ENCODE assay signal across 23 cellular contexts in the genomic region with DNA sequence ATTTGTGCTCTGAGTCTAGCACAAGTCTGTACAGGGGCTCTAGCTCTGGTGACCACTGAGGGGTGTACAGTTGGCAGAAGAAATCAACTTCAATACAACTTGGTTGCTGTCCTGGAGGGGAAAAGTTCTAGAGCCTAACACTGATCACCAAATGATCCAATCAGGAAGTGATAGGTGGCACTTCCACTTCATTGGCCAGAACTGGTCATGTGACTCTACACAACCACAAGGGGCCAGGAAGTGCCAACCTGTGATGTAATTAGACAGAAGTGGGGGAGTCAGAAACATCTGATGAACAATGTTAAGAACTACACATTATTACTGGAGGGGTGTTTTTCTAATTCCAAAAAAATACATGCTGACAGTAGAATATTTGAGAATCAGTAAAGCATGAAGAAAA.
DNase-seq lines count a peak whose midpoint lies in the region; ATAC-seq, FAIRE-seq and TF ChIP-seq lines count a peak whose summit lies in the region.
"Had no signal": no experiment of that assay in that cellular context is flagged by ENCODE, and none has a peak within 500 bp of the region (broad histone marks: within the 10 kb centered on the region; RNA-seq: fewer than 3 reads in every experiment).

No MANE protein-coding gene starts in this region.

- no peak for DNase-seq in HepG2 (ENCODE audit: low spot score)
- DNase-seq in right lobe of liver, result no peak
- DNase-seq in NAMALWA (ENCODE audit: low spot score), result peak; percentile 73
- peak; percentile 40 for DNase-seq in activated CD8-positive, alpha-beta T cell treated with anti-CD3 and anti-CD28 coated beads for 36 hours
- no peak for DNase-seq in stomach
- no peak for DNase-seq in NCI-H2227 treated with DMSO at 0.1 percent for 48 hours (lab: John Stamatoyannopoulos, UW)
- no peak for DNase-seq in GM23338 (ENCODE audit: low spot score)
- DNase-seq: CD4-positive, alpha-beta memory T cell; DMS153; GOT3; KG1; NCI-H1092 treated with DMSO at 0.1 percent for 48 hours; NCI-H146; NCI-H2029 treated with DMSO at 0.1 percent for 48 hours; NCI-H2171 treated with DMSO at 0.1 percent for 48 hours; NK-92 treated with Interleukin-12 subunit alpha and Interleukin-12 subunit beta, amount 100 ng/mL, for 24 hours; PC-3; SIG-M5 had no signal

- H4K20me1 ChIP-seq in HepG2 (ENCODE audit: insufficient read depth, low read length) (no peaks in the 10 kb centered on the region), GM23338 (replicated peaks; ENCODE audit: insufficient read depth) (no peaks in the 10 kb centered on the region)
- H4K20me1 ChIP-seq: BLaER1 had no signal

- no peak for TF ChIP-seq RAD21 in HepG2 (CRISPR knock-in tag; IDR thresholded peaks at IDR 0.05)

- H3K4me2 ChIP-seq in HepG2 (ENCODE audit: low read depth, low read length) (no peak overlapping the region), GM23338 (no peak overlapping the region)
- H3K4me2 ChIP-seq: BLaER1 had no signal

- H3K4me1 Mint-ChIP-seq in activated CD8-positive, alpha-beta T cell treated with anti-CD3 and anti-CD28 coated beads for 36 hours (ENCODE audit: low read depth), result peaks cover 3% of the 10 kb centered on the region
- no peaks in the 10 kb centered on the region for H3K4me1 Mint-ChIP-seq in GM23338

- H3K27me3 Mint-ChIP-seq in activated CD8-positive, alpha-beta T cell treated with anti-CD3 and anti-CD28 coated beads for 36 hours, result peaks cover 5% of the 10 kb centered on the region
- peaks cover 4% of the 10 kb centered on the region for H3K27me3 Mint-ChIP-seq in GM23338 (ENCODE audit: insufficient read depth, low read depth, poor library complexity)

- FAIRE-seq in HepG2 (lab: Jason Lieb, UNC), result no peak
- FAIRE-seq: GM12891, GM18507 had no signal

- H3K27ac Mint-ChIP-seq in activated CD8-positive, alpha-beta T cell treated with anti-CD3 and anti-CD28 coated beads for 36 hours, result no peak overlapping the region
- no peak overlapping the region for H3K27ac Mint-ChIP-seq in GM23338

- BruUV-seq in HepG2 (replicated peaks; lab: Mats Ljungman, UMichigan), result no TSS peak

- H3K4me1 ChIP-seq in HepG2 (ENCODE audit: insufficient read depth, low read length), result no peaks in the 10 kb centered on the region
- H3K4me1 ChIP-seq in right lobe of liver, result no peaks in the 10 kb centered on the region
- H3K4me1 ChIP-seq in stomach, result no peaks in the 10 kb centered on the region
- no peaks in the 10 kb centered on the region for H3K4me1 ChIP-seq in GM23338 (ENCODE audit: insufficient read depth)
- H3K4me1 ChIP-seq: BLaER1 had no signal

- no peak overlapping the region for H3K4me3 Mint-ChIP-seq in activated CD8-positive, alpha-beta T cell treated with anti-CD3 and anti-CD28 coated beads for 36 hours
- no peak overlapping the region for H3K4me3 Mint-ChIP-seq in GM23338
- H3K4me3 Mint-ChIP-seq: CD4-positive, alpha-beta memory T cell had no signal

- no peak for TF ChIP-seq EP300 in HepG2 (IDR thresholded peaks at IDR 0.05; ENCODE audit: low read depth in 2 of 2, low read length in 2 of 2)
- TF ChIP-seq EP300 in HepG2 (CRISPR knock-in tag; IDR thresholded peaks at IDR 0.05; ENCODE audit: borderline replicate concordance), result no peak
- TF ChIP-seq EP300 in stomach (IDR thresholded peaks at IDR 0.05), result no peak

- no peak overlapping the region for H3K27ac ChIP-seq in HepG2 (ENCODE audit: extremely low read length, insufficient read depth, low read length)
- no peak overlapping the region for H3K27ac ChIP-seq in right lobe of liver
- no peak overlapping the region for H3K27ac ChIP-seq in stomach
- no peak overlapping the region for H3K27ac ChIP-seq in GM23338 (ENCODE audit: low read depth)
- H3K27ac ChIP-seq: BLaER1, RWPE1 had no signal

- H3K27me3 ChIP-seq in HepG2 (ENCODE audit: control insufficient read depth in 1 of 2, insufficient read depth in 2 of 2, low read length in 2 of 2) (no peaks in the 10 kb centered on the region), right lobe of liver (no peaks in the 10 kb centered on the region), stomach (peaks cover 0 to 7% (median 0%) of the 10 kb centered on the region in 3 donors), GM23338 (ENCODE audit: insufficient read depth) (no peaks in the 10 kb centered on the region)
- H3K27me3 ChIP-seq: BLaER1 had no signal

- H3K9ac ChIP-seq in HepG2 (ENCODE audit: insufficient read depth, low read depth, low read length), result no peak overlapping the region
- H3K9ac ChIP-seq: BLaER1 had no signal

- intact Hi-C loops in HepG2 (cut with micrococcal nuclease; ENCODE audit: unreplicated experiment), result no loop called here
- intact Hi-C loops in right lobe of liver (cut with DNase I), result no loop called here
- intact Hi-C loops in activated CD8-positive, alpha-beta T cell treated with anti-CD3 and anti-CD28 coated beads for 36 hours (cut with micrococcal nuclease), result no loop called here
- intact Hi-C loops in stomach (cut with DNase I; ENCODE audit: low total_unique reads), result no loop called here

- H3K36me3 ChIP-seq in HepG2 (replicated peaks in 1 of 2; ENCODE audit: control insufficient read depth in 1 of 2, insufficient read depth in 2 of 2, low read length in 2 of 2), result no peaks in the 10 kb centered on the region
- H3K36me3 ChIP-seq in right lobe of liver, result no peaks in the 10 kb centered on the region
- H3K36me3 ChIP-seq in stomach, result no peaks in the 10 kb centered on the region
- no peaks in the 10 kb centered on the region for H3K36me3 ChIP-seq in GM23338 (ENCODE audit: insufficient read depth)
- H3K36me3 ChIP-seq: BLaER1 had no signal

- in situ Hi-C loops in HepG2 (cut with HindIII; ENCODE audit: extremely low pct_ligation_motif_present, low pct_unique_long_range_greater_than_20kb), result no loop called here

- CTCF ChIA-PET in HepG2 (lab: Yijun Ruan, JAX; ENCODE audit: low intra/inter-chr PET ratio, low total read pairs), result no interaction called here
- CTCF ChIA-PET in activated CD8-positive, alpha-beta T cell treated with anti-CD3 and anti-CD28 coated beads for 36 hours (lab: Charles Lee), result no interaction called here

- TF ChIP-seq CTCF in HepG2 (CRISPR knock-in tag; IDR thresholded peaks at IDR 0.05), result no peak
- no peak for TF ChIP-seq CTCF in right lobe of liver (IDR thresholded peaks at IDR 0.05)
- no peak for TF ChIP-seq CTCF in activated CD8-positive, alpha-beta T cell treated with anti-CD3 and anti-CD28 coated beads for 36 hours (IDR thresholded peaks at IDR 0.05)
- TF ChIP-seq CTCF in stomach (IDR thresholded peaks at IDR 0.05), result no peak
- TF ChIP-seq CTCF in GM23338 (conservative IDR thresholded peaks at IDR 0.05; ENCODE audit: low read depth in 2 of 2), result no peak

- no peak overlapping the region for H2AFZ ChIP-seq in HepG2 (ENCODE audit: low read length)
- no peak overlapping the region for H2AFZ ChIP-seq in GM23338

- no peak for ATAC-seq in HepG2
- no peak for ATAC-seq in right lobe of liver
- ATAC-seq in activated CD8-positive, alpha-beta T cell treated with anti-CD3 and anti-CD28 coated beads for 36 hours, result peak; percentile 51
- ATAC-seq in GM23338, result no peak
- ATAC-seq: PC-3, SK-N-SH treated with all-trans-retinoic acid at 6 μM for 48 hours had no signal

- H3K9me2 ChIP-seq in GM23338 (ENCODE audit: insufficient read depth), result peaks cover 13% of the 10 kb centered on the region; the same call in 1 of the 2 replicates

- H3K36me3 Mint-ChIP-seq in activated CD8-positive, alpha-beta T cell treated with anti-CD3 and anti-CD28 coated beads for 36 hours (ENCODE audit: low read depth), result peaks cover 5% of the 10 kb centered on the region
- no peaks in the 10 kb centered on the region for H3K36me3 Mint-ChIP-seq in GM23338 (ENCODE audit: low read depth)

- H3K79me2 ChIP-seq in HepG2 (ENCODE audit: insufficient read depth, low read length), result no peaks in the 10 kb centered on the region
- no peaks in the 10 kb centered on the region for H3K79me2 ChIP-seq in GM23338 (replicated peaks; ENCODE audit: insufficient read depth)

- peaks cover 17% of the 10 kb centered on the region for H3K9me3 Mint-ChIP-seq in activated CD8-positive, alpha-beta T cell treated with anti-CD3 and anti-CD28 coated beads for 36 hours
- peaks cover 4% of the 10 kb centered on the region; the same call in 2 of the 3 replicates for H3K9me3 Mint-ChIP-seq in GM23338

- H3K9me3 ChIP-seq in HepG2 (ENCODE audit: low read length) (peaks cover 7% of the 10 kb centered on the region; the same call in 1 of the 2 replicates), right lobe of liver (no peaks in the 10 kb centered on the region), stomach (peaks cover 0 to 26% (median 21%) of the 10 kb centered on the region in 4 donors)

- no peak overlapping the region for H3K4me3 ChIP-seq in HepG2 (replicated peaks in 1 of 3; ENCODE audit: insufficient read depth in 1 of 3, low read depth in 2 of 3, low read length in 3 of 3)
- H3K4me3 ChIP-seq in right lobe of liver, result no peak overlapping the region
- no peak overlapping the region for H3K4me3 ChIP-seq in stomach
- no peak overlapping the region for H3K4me3 ChIP-seq in GM23338
- H3K4me3 ChIP-seq: BLaER1 had no signal

- no peaks in the 10 kb centered on the region for H3F3A ChIP-seq in GM23338 (replicated peaks; ENCODE audit: low read depth)

- POLR2A ChIA-PET in HepG2 (lab: Yijun Ruan, JAX), result no interaction called here
- POLR2A ChIA-PET in activated CD8-positive, alpha-beta T cell treated with anti-CD3 and anti-CD28 coated beads for 36 hours (lab: Charles Lee), result no interaction called here

- TF ChIP-seq POLR2A in HepG2 (IDR thresholded peaks at IDR 0.05; ENCODE audit: insufficient read depth in 1 of 2, low read depth in 2 of 2, low read length in 2 of 2), result no peak
- TF ChIP-seq POLR2A in right lobe of liver (IDR thresholded peaks at IDR 0.05), result no peak
- no peak for TF ChIP-seq POLR2A in stomach (IDR thresholded peaks at IDR 0.05)

TF ChIP-seq in HepG2, 621 proteins besides CTCF, POLR2A, EP300 and RAD21 (continues in another document):
- peak; percentile 27; the same call in 1 of the 2 replicates for TF ChIP-seq NFYB (CRISPR knock-in tag; IDR thresholded peaks at IDR 0.05)

TF ChIP-seq in GM23338, 12 proteins besides CTCF, POLR2A, EP300 and RAD21 (continues in another document):
- no peak for TF ChIP-seq POLR2AphosphoS5 (IDR thresholded peaks at IDR 0.05; ENCODE audit: low read depth)
- no peak for TF ChIP-seq CREB1 (CRISPR knock-in tag; IDR thresholded peaks at IDR 0.05; ENCODE audit: low read depth)
- no peak for TF ChIP-seq NANOG (IDR thresholded peaks at IDR 0.05; ENCODE audit: borderline replicate concordance)
- no peak for TF ChIP-seq EZH2 (IDR thresholded peaks at IDR 0.05; ENCODE audit: low read depth, unreplicated experiment)
- TF ChIP-seq, protein P1, sequence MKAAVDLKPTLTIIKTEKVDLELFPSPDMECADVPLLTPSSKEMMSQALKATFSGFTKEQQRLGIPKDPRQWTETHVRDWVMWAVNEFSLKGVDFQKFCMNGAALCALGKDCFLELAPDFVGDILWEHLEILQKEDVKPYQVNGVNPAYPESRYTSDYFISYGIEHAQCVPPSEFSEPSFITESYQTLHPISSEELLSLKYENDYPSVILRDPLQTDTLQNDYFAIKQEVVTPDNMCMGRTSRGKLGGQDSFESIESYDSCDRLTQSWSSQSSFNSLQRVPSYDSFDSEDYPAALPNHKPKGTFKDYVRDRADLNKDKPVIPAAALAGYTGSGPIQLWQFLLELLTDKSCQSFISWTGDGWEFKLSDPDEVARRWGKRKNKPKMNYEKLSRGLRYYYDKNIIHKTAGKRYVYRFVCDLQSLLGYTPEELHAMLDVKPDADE (IDR thresholded peaks at IDR 0.05), result no peak
- TF ChIP-seq EZH2phosphoT487 (IDR thresholded peaks at IDR 0.05; ENCODE audit: unreplicated experiment), result no peak
- no peak for TF ChIP-seq ZNF114 (CRISPR knock-in tag; IDR thresholded peaks at IDR 0.05)

Comparison
In these comparisons a context has a peak if more than half of its experiments do, and no peak if none do; other contexts are left out.
1. DNase-seq: peak in NAMALWA (single experiment) and activated CD8-positive, alpha-beta T cell treated with anti-CD3 and anti-CD28 coated beads for 36 hours (single experiment); none in HepG2 (single experiment), right lobe of liver (0 of 3), stomach (single experiment), NCI-H2227 treated with DMSO at 0.1 percent for 48 hours (single experiment) and GM23338 (single experiment).